ENCODE assay signal across 8 cellular contexts in genomic region chr14:50559990-50560928, GRCh38. TPM values are rescaled to one million over a fixed set of nuclear protein-coding genes. Genes with fewer than 3 reads are reported as not detected.
A peak's percentile ranks its signal among the peaks of the same experiment; 100 is the strongest.
DNase-seq lines count a peak whose midpoint lies in the region; ATAC-seq and TF ChIP-seq lines count a peak whose summit lies in the region.

TSS of gene ATL1 (plus strand) at chr14:50560145. CDS start at chr14:50560266, 121 bp downstream.

- H3K4me1 ChIP-seq in ES-I3 (ENCODE audit: insufficient read depth, low read length): no peaks in the 10 kb centered on the region
- peaks cover 7% of the 10 kb centered on the region; the same call in 1 of the 2 replicates for H3K4me1 ChIP-seq in HUES64 (ENCODE audit: insufficient read depth, low read length)
- peaks cover 21% of the 10 kb centered on the region for H3K4me1 ChIP-seq in suprapubic skin

- H3K9me3 Mint-ChIP-seq in naive thymus-derived CD8-positive, alpha-beta T cell: peaks cover 0 to 9% (median 0%) of the 10 kb centered on the region in 9 donors

- DNase-seq in OCI-M1 (lab: John Stamatoyannopoulos, UW) (peak; percentile 2), fibroblast of villous mesenchyme (ENCODE audit: low read depth) (peak; percentile 78), suprapubic skin (ENCODE audit: low spot score in 2 of 2) (peak; percentile 81 to 90), dedifferentiated amniotic fluid mesenchymal stem cell (ENCODE audit: extremely low spot score) (no peak)
- DNase-seq in activated naive CD4-positive, alpha-beta T cell treated with Interleukin-2 at 50 U/mL for 16 hours: peak; percentile 41
- DNase-seq in naive thymus-derived CD8-positive, alpha-beta T cell: peak; percentile 4 to 63 (median 30)

- TF ChIP-seq CTCF in fibroblast of villous mesenchyme (IDR thresholded peaks at IDR 0.05; ENCODE audit: insufficient read depth, low read depth, low read length) (no peak), suprapubic skin (IDR thresholded peaks at IDR 0.05) (no peak)

- H3K27ac Mint-ChIP-seq in naive thymus-derived CD8-positive, alpha-beta T cell: peak within 1 kb of the TSS in 1 of 10 donors; percentile 26

- TF ChIP-seq POLR2A in suprapubic skin (IDR thresholded peaks at IDR 0.05): peak in 1 of 2 donors; percentile 22

- peak within 1 kb of the TSS; percentile 71 for H3K4me3 ChIP-seq in HUES64 (ENCODE audit: low read length)
- H3K4me3 ChIP-seq in fibroblast of villous mesenchyme (ENCODE audit: low read depth, low read length): peak within 1 kb of the TSS; percentile 69
- H3K4me3 ChIP-seq in suprapubic skin: peak within 1 kb of the TSS; percentile 94

- H3K27me3 ChIP-seq in HUES64 (ENCODE audit: insufficient read depth, low read length) (peaks cover 43% of the 10 kb centered on the region), suprapubic skin (no peaks in the 10 kb centered on the region)

- H3K36me3 ChIP-seq in ES-I3 (ENCODE audit: insufficient read depth, low read length): no peaks in the 10 kb centered on the region
- H3K36me3 ChIP-seq in HUES64 (ENCODE audit: insufficient read depth, low read length): no peaks in the 10 kb centered on the region
- H3K36me3 ChIP-seq in suprapubic skin: no peaks in the 10 kb centered on the region

- ATAC-seq in naive thymus-derived CD8-positive, alpha-beta T cell: peak; percentile 74 to 76

- H3K27me3 Mint-ChIP-seq in naive thymus-derived CD8-positive, alpha-beta T cell: peaks cover 20 to 48% (median 41%) of the 10 kb centered on the region in 5 donors

- POLR2A ChIA-PET in naive thymus-derived CD8-positive, alpha-beta T cell (lab: Charles Lee): no interaction called here

- H3K4me3 Mint-ChIP-seq in naive thymus-derived CD8-positive, alpha-beta T cell: peak within 1 kb of the TSS; percentile 68 to 86 (median 83)

- H3K36me3 Mint-ChIP-seq in naive thymus-derived CD8-positive, alpha-beta T cell: no peaks in the 10 kb centered on the region

- H3K9me3 ChIP-seq in ES-I3 (ENCODE audit: control insufficient read depth, insufficient read depth, low read length) (no peaks in the 10 kb centered on the region), HUES64 (ENCODE audit: insufficient read depth, low read depth, low read length) (no peaks in the 10 kb centered on the region), suprapubic skin (no peaks in the 10 kb centered on the region)

- under 1% methylated on average over 65 of the region's 66 CpGs for WGBS in HUES64
- WGBS in suprapubic skin: 0% methylated on average over 32 of the region's 66 CpGs

- H3K27ac ChIP-seq in HUES64 (ENCODE audit: low read depth, low read length) (no peak within 1 kb of the TSS; the same call in 1 of the 2 replicates), suprapubic skin (peak within 1 kb of the TSS; percentile 95)

- H3K4me1 Mint-ChIP-seq in naive thymus-derived CD8-positive, alpha-beta T cell: peaks cover 3 to 16% (median 9%) of the 10 kb centered on the region in 4 donors

- H3K9ac ChIP-seq in ES-I3 (ENCODE audit: low read depth, low read length) (peak within 1 kb of the TSS; percentile 87), HUES64 (ENCODE audit: low read depth, low read length) (peak within 1 kb of the TSS; percentile 79)

- no peak for TF ChIP-seq EP300 in suprapubic skin (IDR thresholded peaks at IDR 0.05)

RNA-seq across cellular contexts. Expression of gene ATL1, which starts in this region (rescaled TPM):
- polyA plus RNA-seq in HUES64 (2013, experiment 1 of 2): 3.4 TPM
- polyA plus RNA-seq in HUES64 (2013, experiment 2 of 2): 3.6 TPM
- 2.6 and 6.9 TPM in 2 replicates for total RNA-seq in fibroblast of villous mesenchyme
- 1 to 10 TPM; 3.1 to 3.6 TPM for total RNA-seq in naive thymus-derived CD8-positive, alpha-beta T cell
- polyA plus RNA-seq in naive thymus-derived CD8-positive, alpha-beta T cell: 1 to 10 TPM; 3.9 to 7.1 (median 5.2) TPM
- 10 to 100 TPM in 3 of 4 donors, 1 to 10 TPM in 1; 8.2 to 22.8 (median 14.5) TPM for total RNA-seq in suprapubic skin
